Comparison of ENCODE assay signal across 11 cellular contexts in genomic region chr3:112499328-112499727, GRCh38. TPM values are rescaled to one million over a fixed set of nuclear protein-coding genes. Genes with fewer than 3 reads are reported as not detected.
DNase-seq lines count a peak whose midpoint lies in the region; ATAC-seq, FAIRE-seq and TF ChIP-seq lines count a peak whose summit lies in the region.
"Had no signal": no experiment of that assay in that cellular context is flagged by ENCODE, and none has a peak within 500 bp of the region (broad histone marks: within the 10 kb centered on the region; RNA-seq: fewer than 3 reads in every experiment).

A gene with protein sequence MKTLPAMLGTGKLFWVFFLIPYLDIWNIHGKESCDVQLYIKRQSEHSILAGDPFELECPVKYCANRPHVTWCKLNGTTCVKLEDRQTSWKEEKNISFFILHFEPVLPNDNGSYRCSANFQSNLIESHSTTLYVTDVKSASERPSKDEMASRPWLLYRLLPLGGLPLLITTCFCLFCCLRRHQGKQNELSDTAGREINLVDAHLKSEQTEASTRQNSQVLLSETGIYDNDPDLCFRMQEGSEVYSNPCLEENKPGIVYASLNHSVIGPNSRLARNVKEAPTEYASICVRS (minus strand): TSS chr3:112499472. CDS start chr3:112499358, 114 bp downstream.

- peaks cover 3% of the 10 kb centered on the region for H3K9me3 Mint-ChIP-seq in activated naive CD8-positive, alpha-beta T cell treated with anti-CD3 and anti-CD28 coated beads, Interleukin-2, amount 50 U/mL, for 24 hours
- H3K9me3 Mint-ChIP-seq: dendritic cell treated with granulocyte-macrophage colony-stimulating factor and Interleukin-4, amounts not matched to agents 40 ng/mL and 50 ng/mL, for 4 days had no signal

- DNase-seq in GM12892 (ENCODE audit: insufficient read length) (no peak), aorta (no peak), prostate gland (ENCODE audit: low spot score) (no peak), body of pancreas (no peak)
- DNase-seq in activated naive CD8-positive, alpha-beta T cell treated with anti-CD3 and anti-CD28 coated beads, Interleukin-2, amount 50 U/mL, for 24 hours = peak; percentile 29

- no peaks in the 10 kb centered on the region for H3K36me3 ChIP-seq in aorta (ENCODE audit: control insufficient read depth in 1 of 2, insufficient read depth in 2 of 2, low read length in 1 of 2)
- no peaks in the 10 kb centered on the region for H3K36me3 ChIP-seq in prostate gland
- H3K36me3 ChIP-seq in body of pancreas (replicated peaks in 1 of 2; ENCODE audit: insufficient read depth in 1 of 2, low read depth in 2 of 2) = no peaks in the 10 kb centered on the region
- H3K36me3 ChIP-seq: SJSA1 had no signal

- no peak for FAIRE-seq in GM12892 (lab: Jason Lieb, UNC)
- FAIRE-seq: urothelium cell line had no signal

- H3K4me1 Mint-ChIP-seq in activated naive CD8-positive, alpha-beta T cell treated with anti-CD3 and anti-CD28 coated beads, Interleukin-2, amount 50 U/mL, for 24 hours = peaks cover 65% of the 10 kb centered on the region

- peak within 1 kb of the TSS; percentile 96 for H3K27ac Mint-ChIP-seq in activated naive CD8-positive, alpha-beta T cell treated with anti-CD3 and anti-CD28 coated beads, Interleukin-2, amount 50 U/mL, for 24 hours
- H3K27ac Mint-ChIP-seq: dendritic cell treated with granulocyte-macrophage colony-stimulating factor and Interleukin-4, amounts not matched to agents 40 ng/mL and 50 ng/mL, for 4 days had no signal

- WGBS in aorta, 2 donors = 84 to 87% methylated on average over 4 of the region's 4 CpGs
- WGBS in prostate gland = 80% methylated on average over 4 of the region's 4 CpGs
- 46 to 55% methylated on average over 4 of the region's 4 CpGs for WGBS in body of pancreas, 2 donors

- ATAC-seq in GM19455 (IDR thresholded peaks at IDR 0.05; ENCODE audit: unreplicated experiment) = peak; percentile 74
- ATAC-seq in HG03342 (IDR thresholded peaks at IDR 0.05; ENCODE audit: unreplicated experiment) = peak; percentile 51
- peak; percentile 67 for ATAC-seq in activated naive CD8-positive, alpha-beta T cell treated with anti-CD3 and anti-CD28 coated beads, Interleukin-2, amount 50 U/mL, for 24 hours
- no peak for ATAC-seq in aorta (ENCODE audit: low FRiP score)
- ATAC-seq in SK-N-SH treated with all-trans-retinoic acid at 6 μM for 48 hours = no peak
- no peak for ATAC-seq in body of pancreas

- H3K27me3 Mint-ChIP-seq in activated naive CD8-positive, alpha-beta T cell treated with anti-CD3 and anti-CD28 coated beads, Interleukin-2, amount 50 U/mL, for 24 hours = no peaks in the 10 kb centered on the region
- H3K27me3 Mint-ChIP-seq: dendritic cell treated with granulocyte-macrophage colony-stimulating factor and Interleukin-4, amounts not matched to agents 40 ng/mL and 50 ng/mL, for 4 days had no signal

- TF ChIP-seq POLR2A in GM12892 (IDR thresholded peaks at IDR 0.05; ENCODE audit: low read depth, low read length) (peak; percentile 63), prostate gland (IDR thresholded peaks at IDR 0.05) (no peak), body of pancreas (IDR thresholded peaks at IDR 0.05) (no peak)

- H3K9me3 ChIP-seq in aorta (ENCODE audit: control insufficient read depth, low read length) (no peaks in the 10 kb centered on the region), prostate gland (no peaks in the 10 kb centered on the region), body of pancreas (no peaks in the 10 kb centered on the region)
- H3K9me3 ChIP-seq: SJSA1 had no signal

- TF ChIP-seq CTCF in prostate gland (IDR thresholded peaks at IDR 0.05) (no peak), body of pancreas (IDR thresholded peaks at IDR 0.05) (no peak)

- no peaks in the 10 kb centered on the region for H3K4me1 ChIP-seq in aorta (ENCODE audit: control insufficient read depth in 1 of 2, insufficient read depth in 2 of 2, low read length in 2 of 2)
- H3K4me1 ChIP-seq in prostate gland (replicated peaks) = no peaks in the 10 kb centered on the region
- H3K4me1 ChIP-seq in body of pancreas = no peaks in the 10 kb centered on the region
- H3K4me1 ChIP-seq: SJSA1 had no signal

- peak within 1 kb of the TSS; percentile 96 for H3K4me3 Mint-ChIP-seq in activated naive CD8-positive, alpha-beta T cell treated with anti-CD3 and anti-CD28 coated beads, Interleukin-2, amount 50 U/mL, for 24 hours
- H3K4me3 Mint-ChIP-seq: dendritic cell treated with granulocyte-macrophage colony-stimulating factor and Interleukin-4, amounts not matched to agents 40 ng/mL and 50 ng/mL, for 4 days had no signal

- no peaks in the 10 kb centered on the region for H3K27me3 ChIP-seq in aorta (ENCODE audit: control insufficient read depth in 1 of 2, insufficient read depth in 2 of 2, low read length in 1 of 2)
- no peaks in the 10 kb centered on the region for H3K27me3 ChIP-seq in prostate gland (replicated peaks; ENCODE audit: insufficient read depth)
- no peaks in the 10 kb centered on the region for H3K27me3 ChIP-seq in body of pancreas
- H3K27me3 ChIP-seq: SJSA1 had no signal

- H3K27ac ChIP-seq in aorta (ENCODE audit: low read depth in 1 of 2, low read length in 2 of 2) (no peak within 1 kb of the TSS), prostate gland (no peak within 1 kb of the TSS), body of pancreas (no peak within 1 kb of the TSS)
- H3K27ac ChIP-seq: SJSA1 had no signal

- H3K4me3 ChIP-seq in aorta (ENCODE audit: low read length in 2 of 2) (no peak within 1 kb of the TSS), prostate gland (no peak within 1 kb of the TSS), body of pancreas (no peak within 1 kb of the TSS)
- H3K4me3 ChIP-seq: SJSA1 had no signal

- peaks cover 31% of the 10 kb centered on the region for H3K36me3 Mint-ChIP-seq in activated naive CD8-positive, alpha-beta T cell treated with anti-CD3 and anti-CD28 coated beads, Interleukin-2, amount 50 U/mL, for 24 hours (ENCODE audit: low read depth)

- intact Hi-C loops in aorta (cut with DNase I) = no loop called here
- intact Hi-C loops in prostate gland (cut with DNase I) = no loop called here
- intact Hi-C loops in body of pancreas (cut with DNase I) = no loop called here

TF ChIP-seq in SK-N-SH treated with all-trans-retinoic acid at 6 μM for 48 hours, 23 proteins besides CTCF, POLR2A, EP300 and RAD21:
- no peak for TF ChIP-seq ZFP3 (CRISPR knock-in tag; IDR thresholded peaks at IDR 0.05)
- TF ChIP-seq, protein P1, sequence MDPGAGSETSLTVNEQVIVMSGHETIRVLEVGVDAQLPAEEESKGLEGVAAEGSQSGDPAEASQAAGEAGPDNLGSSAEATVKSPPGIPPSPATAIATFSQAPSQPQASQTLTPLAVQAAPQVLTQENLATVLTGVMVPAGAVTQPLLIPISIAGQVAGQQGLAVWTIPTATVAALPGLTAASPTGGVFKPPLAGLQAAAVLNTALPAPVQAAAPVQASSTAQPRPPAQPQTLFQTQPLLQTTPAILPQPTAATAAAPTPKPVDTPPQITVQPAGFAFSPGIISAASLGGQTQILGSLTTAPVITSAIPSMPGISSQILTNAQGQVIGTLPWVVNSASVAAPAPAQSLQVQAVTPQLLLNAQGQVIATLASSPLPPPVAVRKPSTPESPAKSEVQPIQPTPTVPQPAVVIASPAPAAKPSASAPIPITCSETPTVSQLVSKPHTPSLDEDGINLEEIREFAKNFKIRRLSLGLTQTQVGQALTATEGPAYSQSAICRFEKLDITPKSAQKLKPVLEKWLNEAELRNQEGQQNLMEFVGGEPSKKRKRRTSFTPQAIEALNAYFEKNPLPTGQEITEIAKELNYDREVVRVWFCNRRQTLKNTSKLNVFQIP (CRISPR knock-in tag; IDR thresholded peaks at IDR 0.05; ENCODE audit: borderline replicate concordance, low read depth) = no peak
- TF ChIP-seq PPARA (CRISPR knock-in tag; IDR thresholded peaks at IDR 0.05; ENCODE audit: borderline replicate concordance) = no peak
- no peak for TF ChIP-seq ZFP30 (CRISPR knock-in tag; IDR thresholded peaks at IDR 0.05)
- TF ChIP-seq, protein P2, sequence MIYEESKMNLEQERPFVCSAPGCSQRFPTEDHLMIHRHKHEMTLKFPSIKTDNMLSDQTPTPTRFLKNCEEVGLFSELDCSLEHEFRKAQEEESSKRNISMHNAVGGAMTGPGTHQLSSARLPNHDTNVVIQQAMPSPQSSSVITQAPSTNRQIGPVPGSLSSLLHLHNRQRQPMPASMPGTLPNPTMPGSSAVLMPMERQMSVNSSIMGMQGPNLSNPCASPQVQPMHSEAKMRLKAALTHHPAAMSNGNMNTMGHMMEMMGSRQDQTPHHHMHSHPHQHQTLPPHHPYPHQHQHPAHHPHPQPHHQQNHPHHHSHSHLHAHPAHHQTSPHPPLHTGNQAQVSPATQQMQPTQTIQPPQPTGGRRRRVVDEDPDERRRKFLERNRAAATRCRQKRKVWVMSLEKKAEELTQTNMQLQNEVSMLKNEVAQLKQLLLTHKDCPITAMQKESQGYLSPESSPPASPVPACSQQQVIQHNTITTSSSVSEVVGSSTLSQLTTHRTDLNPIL (CRISPR knock-in tag; IDR thresholded peaks at IDR 0.05; ENCODE audit: low read depth) = no peak
- TF ChIP-seq SNAI2 (CRISPR knock-in tag; IDR thresholded peaks at IDR 0.05) = no peak
- TF ChIP-seq CSDC2 (CRISPR knock-in tag; IDR thresholded peaks at IDR 0.05) = no peak

RNA-seq across cellular contexts. Expression of the gene that starts here (rescaled TPM):
- 52.2 TPM for polyA plus RNA-seq in GM12892 (2012; ENCODE audit: missing spikeins)
- total RNA-seq in aorta (under 1 TPM; 0.68 to 0.99 TPM), prostate gland (1 to 10 TPM in 1 of 2 donors, not detected in 1; 2.6 TPM), body of pancreas (not detected)
- polyA plus RNA-seq in aorta = 1 to 10 TPM in 1 of 2 donors, under 1 TPM in 1; 0.13 to 3.8 TPM
- total RNA-seq: SJSA1 had no signal

Comparison
In these comparisons a context has a peak if more than half of its experiments do, and no peak if none do; other contexts are left out.
1. ATAC-seq: peak in GM19455 (single experiment), HG03342 (single experiment) and activated naive CD8-positive, alpha-beta T cell treated with anti-CD3 and anti-CD28 coated beads, Interleukin-2, amount 50 U/mL, for 24 hours (single experiment); none in aorta (single experiment), SK-N-SH treated with all-trans-retinoic acid at 6 μM for 48 hours (single experiment) and body of pancreas (single experiment).